8 cellular contexts compared by ENCODE assay signal in the genomic region with DNA sequence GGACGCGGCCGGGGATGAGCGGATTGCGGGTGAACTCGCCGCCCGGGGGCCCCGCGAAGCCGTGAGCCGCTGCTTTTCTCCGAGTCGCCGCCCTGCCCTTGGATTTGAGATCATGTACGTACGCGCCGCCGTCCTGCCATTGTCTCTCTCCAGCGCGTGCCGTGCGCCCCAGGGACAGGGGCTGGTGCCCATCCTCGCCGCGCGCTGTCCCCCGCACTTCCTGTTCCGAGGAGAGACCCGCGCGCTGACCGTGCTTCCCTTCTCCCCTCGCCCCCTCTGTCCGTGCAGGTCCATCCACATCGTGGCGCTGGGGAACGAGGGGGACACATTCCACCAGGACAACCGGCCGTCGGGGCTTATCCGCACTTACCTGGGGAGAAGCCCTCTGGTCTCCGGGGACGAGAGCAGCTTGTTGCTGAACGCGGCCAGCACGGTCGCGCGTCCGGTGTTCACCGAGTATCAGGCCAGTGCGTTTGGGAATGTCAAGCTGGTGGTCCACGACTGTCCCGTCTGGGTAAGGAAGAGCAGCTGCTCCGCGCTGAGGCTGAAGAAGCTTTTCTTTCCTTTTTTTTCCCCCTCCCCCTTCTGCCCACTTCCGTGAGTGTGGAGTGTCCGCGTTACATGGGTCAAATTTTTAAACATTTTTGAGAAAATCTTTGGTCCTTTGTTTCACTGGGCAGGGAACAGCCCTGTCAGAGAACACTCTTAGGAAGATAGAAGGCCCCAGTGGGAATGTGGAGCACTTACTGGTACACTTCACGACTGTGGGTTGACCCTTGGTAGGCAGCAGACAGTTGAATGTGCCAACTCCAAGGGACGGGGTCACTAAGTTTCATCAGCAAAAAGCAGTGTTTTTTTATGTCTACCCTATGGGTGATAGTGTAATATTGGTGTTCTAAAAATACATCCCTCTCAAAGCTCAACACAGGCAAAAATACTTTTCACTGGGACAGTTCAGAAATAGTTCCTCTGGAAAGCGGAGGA.
DNase-seq lines count a peak whose midpoint lies in the region; ATAC-seq lines count a peak whose summit lies in the region.

No MANE protein-coding gene starts in this region.

- DNase-seq in SKM-1 treated with dmso at 0.1 percent for 144 hours (lab: John Stamatoyannopoulos, UW; ENCODE audit: unreplicated experiment) (peak; percentile 13), SKM-1 (lab: John Stamatoyannopoulos, UW; ENCODE audit: unreplicated experiment) (no peak), NCI-H69 (lab: John Stamatoyannopoulos, UW) (peak; percentile 86), activated gamma-delta T cell treated with Interleukin-2 at 50 U/mL for 16 hours (peak; percentile 8), glomerular visceral epithelial cell (ENCODE audit: extremely low spot score) (peak; percentile 54), nucleus accumbens (lab: John Stamatoyannopoulos, UW) (peak in 44 of 56 donors; percentile 8 to 76 (median 57)), NCI-H1436 (lab: John Stamatoyannopoulos, UW) (no peak)

- peak; percentile 33 for ATAC-seq in HG02798 (IDR thresholded peaks at IDR 0.05; ENCODE audit: poor library complexity, unreplicated experiment)

Comparison
In these comparisons a context has a peak if more than half of its experiments do, and no peak if none do; other contexts are left out.
1. DNase-seq: peak in SKM-1 treated with dmso at 0.1 percent for 144 hours (single experiment), NCI-H69 (single experiment), activated gamma-delta T cell treated with Interleukin-2 at 50 U/mL for 16 hours (single experiment), glomerular visceral epithelial cell (single experiment) and nucleus accumbens (44 of 56); none in SKM-1 (single experiment) and NCI-H1436 (single experiment).